14 cellular contexts compared by ENCODE assay signal in genomic region chr4:40575846-40576245, GRCh38. TPM values are rescaled to one million over a fixed set of nuclear protein-coding genes. Genes with fewer than 3 reads are reported as not detected.
DNase-seq lines count a peak whose midpoint lies in the region; ATAC-seq and TF ChIP-seq lines count a peak whose summit lies in the region.
"Had no signal": no experiment of that assay in that cellular context is flagged by ENCODE, and none has a peak within 500 bp of the region (broad histone marks: within the 10 kb centered on the region; RNA-seq: fewer than 3 reads in every experiment).

No MANE protein-coding gene starts in this region.

- TF ChIP-seq POLR2A in lower leg skin (IDR thresholded peaks at IDR 0.05): no peak

- 75% methylated on average over 2 of the region's 2 CpGs for WGBS in hepatocyte (ENCODE audit: low lambda C conversion rate, missing lambda C conversion rate)
- WGBS in lower leg skin, 2 donors: 70 to 93% methylated on average over 2 of the region's 2 CpGs

- H3K79me2 ChIP-seq in PC-9 (ENCODE audit: low read depth): peaks cover 89% of the 10 kb centered on the region
- H3K79me2 ChIP-seq in hepatocyte: peaks cover 25% of the 10 kb centered on the region

- no peak overlapping the region for H3K4me2 ChIP-seq in PC-9
- peak overlapping the region; percentile 21 for H3K4me2 ChIP-seq in hepatocyte

- no peak overlapping the region for H3K4me3 Mint-ChIP-seq in stimulated activated effector memory CD8-positive, alpha-beta T cell treated with anti-CD3 and anti-CD28 coated beads, Interleukin-12 subunit alpha, Interleukin-12 subunit beta, amount 100 ng/mL, for 72 hours
- H3K4me3 Mint-ChIP-seq: activated T-cell treated with anti-CD3 and anti-CD28 coated beads, Interleukin-2, amount 50 U/mL, for 24 hours; CD4-positive, alpha-beta T cell had no signal

- peaks cover 22% of the 10 kb centered on the region for H3K4me1 Mint-ChIP-seq in stimulated activated effector memory CD8-positive, alpha-beta T cell treated with anti-CD3 and anti-CD28 coated beads, Interleukin-12 subunit alpha, Interleukin-12 subunit beta, amount 100 ng/mL, for 72 hours

- ATAC-seq in stimulated activated effector memory CD8-positive, alpha-beta T cell treated with anti-CD3 and anti-CD28 coated beads, Interleukin-12 subunit alpha, Interleukin-12 subunit beta, amount 100 ng/mL, for 72 hours: no peak

- intact Hi-C loops in PC-9 (cut with micrococcal nuclease; ENCODE audit: unreplicated experiment) (loop anchor here (2.0 to 10.0 kb wide), 3 partner anchors 45 to 521 kb away; partner anchors contain the start of gene N4BP2), lower leg skin (cut with DNase I; ENCODE audit: low total_unique reads) (no loop called here)

- no peaks in the 10 kb centered on the region; the same call in 1 of the 2 replicates for H4K20me1 ChIP-seq in PC-9 (ENCODE audit: insufficient read depth)
- H4K20me1 ChIP-seq in hepatocyte (ENCODE audit: insufficient read depth, poor library complexity, severe bottlenecking): no peaks in the 10 kb centered on the region

- DNase-seq in ELF-1 (ENCODE audit: low read depth, low spot score): peak; percentile 82
- DNase-seq in PC-9: peak in 1 of 2 experiments; percentile 35
- DNase-seq in hepatocyte (ENCODE audit: low spot score): no peak
- DNase-seq in stimulated activated effector memory CD8-positive, alpha-beta T cell treated with anti-CD3 and anti-CD28 coated beads, Interleukin-12 subunit alpha, Interleukin-12 subunit beta, amount 100 ng/mL, for 72 hours (ENCODE audit: low spot score in 2 of 2): no peak
- no peak for DNase-seq in lower leg skin (ENCODE audit: low spot score in 2 of 2)
- DNase-seq in NCI-H1092 (lab: John Stamatoyannopoulos, UW): no peak
- DNase-seq in activated T-cell treated with anti-CD3 and anti-CD28 coated beads, Interleukin-2, amount 50 U/mL, for 1 hour: no peak
- DNase-seq in NCI-H524 treated with DMSO at 0.1 percent for 48 hours (lab: John Stamatoyannopoulos, UW): no peak
- DNase-seq: activated T-cell treated with anti-CD3 and anti-CD28 coated beads, Interleukin-2, amount 50 U/mL, for 24 hours; CD4-positive, alpha-beta T cell; dermis blood vessel endothelial cell; Kasumi-1; stimulated activated CD4-positive, alpha-beta T cell treated with anti-CD3 and anti-CD28 coated beads, Interleukin-2, amount 100 ng/mL, for 48 hours; stimulated activated naive CD4-positive, alpha-beta T cell had no signal

- POLR2A ChIA-PET in PC-9 (lab: Charles Lee; ENCODE audit: unreplicated experiment): interaction anchor here (0.6 to 0.7 kb wide), 4 partner anchors 8 to 88 kb away, joined by 3 to 4 read pairs (median 4); no protein-coding TSS in a partner anchor

- H3K9me2 ChIP-seq in PC-9 (ENCODE audit: insufficient read depth) (no peaks in the 10 kb centered on the region), hepatocyte (replicated peaks; ENCODE audit: insufficient read depth) (no peaks in the 10 kb centered on the region)

- H3K36me3 Mint-ChIP-seq in stimulated activated effector memory CD8-positive, alpha-beta T cell treated with anti-CD3 and anti-CD28 coated beads, Interleukin-12 subunit alpha, Interleukin-12 subunit beta, amount 100 ng/mL, for 72 hours: no peaks in the 10 kb centered on the region

- BruUV-seq in PC-9 (replicated peaks; lab: Mats Ljungman, UMichigan): no TSS peak

- H3K9me3 ChIP-seq in PC-9 (ENCODE audit: insufficient read depth, low read depth) (no peaks in the 10 kb centered on the region), hepatocyte (ENCODE audit: low read depth) (no peaks in the 10 kb centered on the region)

- H3K4me3 ChIP-seq in PC-9 (no peak overlapping the region), hepatocyte (no peak overlapping the region), lower leg skin (ENCODE audit: low read depth, poor library complexity, severe bottlenecking) (no peak overlapping the region)

- H3K36me3 ChIP-seq in PC-9 (ENCODE audit: low read depth) (peaks cover 12% of the 10 kb centered on the region), hepatocyte (replicated peaks; ENCODE audit: insufficient read depth, low read depth) (no peaks in the 10 kb centered on the region)

- peaks cover 69% of the 10 kb centered on the region for H3F3A ChIP-seq in PC-9 (ENCODE audit: insufficient read depth, low read depth)

- peak overlapping the region; percentile 81 for H3K27ac ChIP-seq in PC-9
- H3K27ac ChIP-seq in hepatocyte: peak overlapping the region; percentile 85

- H3K27ac Mint-ChIP-seq in stimulated activated effector memory CD8-positive, alpha-beta T cell treated with anti-CD3 and anti-CD28 coated beads, Interleukin-12 subunit alpha, Interleukin-12 subunit beta, amount 100 ng/mL, for 72 hours: peak overlapping the region; percentile 63
- H3K27ac Mint-ChIP-seq: CD4-positive, alpha-beta T cell had no signal

- CTCF ChIA-PET in PC-9 (lab: Charles Lee): no interaction called here

- TF ChIP-seq CTCF in PC-9 (conservative IDR thresholded peaks at IDR 0.05) (no peak), hepatocyte (IDR thresholded peaks at IDR 0.05; ENCODE audit: poor library complexity) (no peak), lower leg skin (IDR thresholded peaks at IDR 0.05) (no peak)

- H3K4me1 ChIP-seq in PC-9 (replicated peaks; ENCODE audit: insufficient read depth) (peaks cover 48% of the 10 kb centered on the region), hepatocyte (ENCODE audit: insufficient read depth) (peaks cover 14% of the 10 kb centered on the region)

- no peak overlapping the region for H2AFZ ChIP-seq in PC-9
- no peak overlapping the region for H2AFZ ChIP-seq in hepatocyte

- no peaks in the 10 kb centered on the region for H3K27me3 ChIP-seq in PC-9 (ENCODE audit: insufficient read depth, low read depth)
- no peaks in the 10 kb centered on the region for H3K27me3 ChIP-seq in hepatocyte

- no peaks in the 10 kb centered on the region for H3K9me3 Mint-ChIP-seq in stimulated activated effector memory CD8-positive, alpha-beta T cell treated with anti-CD3 and anti-CD28 coated beads, Interleukin-12 subunit alpha, Interleukin-12 subunit beta, amount 100 ng/mL, for 72 hours
- H3K9me3 Mint-ChIP-seq: activated T-cell treated with anti-CD3 and anti-CD28 coated beads, Interleukin-2, amount 50 U/mL, for 24 hours; CD4-positive, alpha-beta T cell had no signal

RNA-seq across cellular contexts. Expression of gene RBM47, which starts 53.8 kb away (rescaled TPM):
- 78.0 and 79.0 TPM in 2 replicates for total RNA-seq in PC-9 (2021)
- total RNA-seq in hepatocyte: 126 and 137 TPM in 2 replicates
- polyA plus RNA-seq in hepatocyte: 44.9 and 49.8 TPM in 2 replicates
- total RNA-seq in lower leg skin: 10 to 100 TPM; 38.4 to 73.8 (median 46.9) TPM
